ENCODE assay signal across 1 cellular context in the genomic region with DNA sequence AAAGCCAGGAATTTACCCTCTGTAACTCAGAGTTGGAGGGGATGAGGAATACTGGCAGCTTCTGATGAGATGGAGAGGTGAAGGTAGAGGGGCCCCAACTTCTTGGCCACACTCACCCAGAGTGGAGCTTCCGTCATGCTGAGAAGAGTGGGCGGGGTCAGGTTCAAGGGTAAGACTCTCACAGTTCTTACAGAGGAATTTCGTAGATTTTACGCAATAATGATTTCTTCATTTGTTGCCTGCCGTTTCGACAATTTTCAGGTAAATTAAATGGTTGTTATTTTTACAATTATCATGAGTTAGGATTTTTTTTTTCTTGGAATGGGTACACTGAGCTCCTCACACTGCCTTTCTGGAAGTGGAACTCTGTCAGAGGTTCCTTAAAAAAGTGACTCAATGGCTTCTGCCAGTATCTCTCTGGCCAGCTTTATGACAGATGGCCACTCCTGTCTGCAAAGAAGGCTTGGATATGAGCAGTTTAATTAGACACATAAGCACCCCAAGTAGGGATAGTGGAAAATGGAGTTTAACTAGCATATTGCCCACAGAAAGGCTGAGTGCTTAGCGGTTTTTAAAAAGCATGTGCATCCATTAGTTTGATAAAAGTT.
TF ChIP-seq lines count a peak whose summit lies in the region.

No MANE protein-coding gene starts in this region.

TF ChIP-seq in HepG2, 621 proteins besides CTCF, POLR2A, EP300 and RAD21:
- TF ChIP-seq ZBTB7A (CRISPR knock-in tag; IDR thresholded peaks at IDR 0.05) (no peak), FOXK1 (CRISPR knock-in tag; IDR thresholded peaks at IDR 0.05; ENCODE audit: borderline replicate concordance, low read depth) (no peak), FOXO1 (CRISPR knock-in tag; IDR thresholded peaks at IDR 0.05) (no peak), SAP130 (CRISPR knock-in tag; IDR thresholded peaks at IDR 0.05; ENCODE audit: low read depth) (no peak), CBX5 (CRISPR knock-in tag; IDR thresholded peaks at IDR 0.05; ENCODE audit: borderline replicate concordance) (no peak), ZNF674 (CRISPR knock-in tag; IDR thresholded peaks at IDR 0.05; ENCODE audit: low read depth) (no peak), ZNF746 (CRISPR knock-in tag; IDR thresholded peaks at IDR 0.05) (no peak), ZFP36 (IDR thresholded peaks at IDR 0.05; ENCODE audit: borderline replicate concordance, low read depth, low read length, partially characterized antibody) (no peak), ZNF33A (CRISPR knock-in tag; IDR thresholded peaks at IDR 0.05; ENCODE audit: borderline replicate concordance) (no peak), KAT8 (CRISPR knock-in tag; IDR thresholded peaks at IDR 0.05) (no peak), ZNF75D (CRISPR knock-in tag; IDR thresholded peaks at IDR 0.05; ENCODE audit: borderline replicate concordance) (no peak)
- TF ChIP-seq, protein P1, sequence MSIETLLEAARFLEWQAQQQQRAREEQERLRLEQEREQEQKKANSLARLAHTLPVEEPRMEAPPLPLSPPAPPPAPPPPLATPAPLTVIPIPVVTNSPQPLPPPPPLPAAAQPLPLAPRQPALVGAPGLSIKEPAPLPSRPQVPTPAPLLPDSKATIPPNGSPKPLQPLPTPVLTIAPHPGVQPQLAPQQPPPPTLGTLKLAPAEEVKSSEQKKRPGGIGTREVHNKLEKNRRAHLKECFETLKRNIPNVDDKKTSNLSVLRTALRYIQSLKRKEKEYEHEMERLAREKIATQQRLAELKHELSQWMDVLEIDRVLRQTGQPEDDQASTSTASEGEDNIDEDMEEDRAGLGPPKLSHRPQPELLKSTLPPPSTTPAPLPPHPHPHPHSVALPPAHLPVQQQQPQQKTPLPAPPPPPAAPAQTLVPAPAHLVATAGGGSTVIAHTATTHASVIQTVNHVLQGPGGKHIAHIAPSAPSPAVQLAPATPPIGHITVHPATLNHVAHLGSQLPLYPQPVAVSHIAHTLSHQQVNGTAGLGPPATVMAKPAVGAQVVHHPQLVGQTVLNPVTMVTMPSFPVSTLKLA (IDR thresholded peaks at IDR 0.05) = no peak
- TF ChIP-seq, protein P2, sequence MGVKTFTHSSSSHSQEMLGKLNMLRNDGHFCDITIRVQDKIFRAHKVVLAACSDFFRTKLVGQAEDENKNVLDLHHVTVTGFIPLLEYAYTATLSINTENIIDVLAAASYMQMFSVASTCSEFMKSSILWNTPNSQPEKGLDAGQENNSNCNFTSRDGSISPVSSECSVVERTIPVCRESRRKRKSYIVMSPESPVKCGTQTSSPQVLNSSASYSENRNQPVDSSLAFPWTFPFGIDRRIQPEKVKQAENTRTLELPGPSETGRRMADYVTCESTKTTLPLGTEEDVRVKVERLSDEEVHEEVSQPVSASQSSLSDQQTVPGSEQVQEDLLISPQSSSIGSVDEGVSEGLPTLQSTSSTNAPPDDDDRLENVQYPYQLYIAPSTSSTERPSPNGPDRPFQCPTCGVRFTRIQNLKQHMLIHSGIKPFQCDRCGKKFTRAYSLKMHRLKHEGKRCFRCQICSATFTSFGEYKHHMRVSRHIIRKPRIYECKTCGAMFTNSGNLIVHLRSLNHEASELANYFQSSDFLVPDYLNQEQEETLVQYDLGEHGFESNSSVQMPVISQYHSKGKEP (CRISPR knock-in tag; IDR thresholded peaks at IDR 0.05) = no peak
- TF ChIP-seq, protein P3, sequence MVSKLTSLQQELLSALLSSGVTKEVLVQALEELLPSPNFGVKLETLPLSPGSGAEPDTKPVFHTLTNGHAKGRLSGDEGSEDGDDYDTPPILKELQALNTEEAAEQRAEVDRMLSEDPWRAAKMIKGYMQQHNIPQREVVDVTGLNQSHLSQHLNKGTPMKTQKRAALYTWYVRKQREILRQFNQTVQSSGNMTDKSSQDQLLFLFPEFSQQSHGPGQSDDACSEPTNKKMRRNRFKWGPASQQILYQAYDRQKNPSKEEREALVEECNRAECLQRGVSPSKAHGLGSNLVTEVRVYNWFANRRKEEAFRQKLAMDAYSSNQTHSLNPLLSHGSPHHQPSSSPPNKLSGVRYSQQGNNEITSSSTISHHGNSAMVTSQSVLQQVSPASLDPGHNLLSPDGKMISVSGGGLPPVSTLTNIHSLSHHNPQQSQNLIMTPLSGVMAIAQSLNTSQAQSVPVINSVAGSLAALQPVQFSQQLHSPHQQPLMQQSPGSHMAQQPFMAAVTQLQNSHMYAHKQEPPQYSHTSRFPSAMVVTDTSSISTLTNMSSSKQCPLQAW (CRISPR knock-in tag; IDR thresholded peaks at IDR 0.05) = no peak
- TF ChIP-seq, protein P4, sequence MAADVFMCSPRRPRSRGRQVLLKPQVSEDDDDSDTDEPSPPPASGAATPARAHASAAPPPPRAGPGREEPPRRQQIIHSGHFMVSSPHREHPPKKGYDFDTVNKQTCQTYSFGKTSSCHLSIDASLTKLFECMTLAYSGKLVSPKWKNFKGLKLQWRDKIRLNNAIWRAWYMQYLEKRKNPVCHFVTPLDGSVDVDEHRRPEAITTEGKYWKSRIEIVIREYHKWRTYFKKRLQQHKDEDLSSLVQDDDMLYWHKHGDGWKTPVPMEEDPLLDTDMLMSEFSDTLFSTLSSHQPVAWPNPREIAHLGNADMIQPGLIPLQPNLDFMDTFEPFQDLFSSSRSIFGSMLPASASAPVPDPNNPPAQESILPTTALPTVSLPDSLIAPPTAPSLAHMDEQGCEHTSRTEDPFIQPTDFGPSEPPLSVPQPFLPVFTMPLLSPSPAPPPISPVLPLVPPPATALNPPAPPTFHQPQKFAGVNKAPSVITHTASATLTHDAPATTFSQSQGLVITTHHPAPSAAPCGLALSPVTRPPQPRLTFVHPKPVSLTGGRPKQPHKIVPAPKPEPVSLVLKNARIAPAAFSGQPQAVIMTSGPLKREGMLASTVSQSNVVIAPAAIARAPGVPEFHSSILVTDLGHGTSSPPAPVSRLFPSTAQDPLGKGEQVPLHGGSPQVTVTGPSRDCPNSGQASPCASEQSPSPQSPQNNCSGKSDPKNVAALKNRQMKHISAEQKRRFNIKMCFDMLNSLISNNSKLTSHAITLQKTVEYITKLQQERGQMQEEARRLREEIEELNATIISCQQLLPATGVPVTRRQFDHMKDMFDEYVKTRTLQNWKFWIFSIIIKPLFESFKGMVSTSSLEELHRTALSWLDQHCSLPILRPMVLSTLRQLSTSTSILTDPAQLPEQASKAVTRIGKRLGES (CRISPR knock-in tag; IDR thresholded peaks at IDR 0.05; ENCODE audit: borderline replicate concordance) = no peak
